In the genomic region with DNA sequence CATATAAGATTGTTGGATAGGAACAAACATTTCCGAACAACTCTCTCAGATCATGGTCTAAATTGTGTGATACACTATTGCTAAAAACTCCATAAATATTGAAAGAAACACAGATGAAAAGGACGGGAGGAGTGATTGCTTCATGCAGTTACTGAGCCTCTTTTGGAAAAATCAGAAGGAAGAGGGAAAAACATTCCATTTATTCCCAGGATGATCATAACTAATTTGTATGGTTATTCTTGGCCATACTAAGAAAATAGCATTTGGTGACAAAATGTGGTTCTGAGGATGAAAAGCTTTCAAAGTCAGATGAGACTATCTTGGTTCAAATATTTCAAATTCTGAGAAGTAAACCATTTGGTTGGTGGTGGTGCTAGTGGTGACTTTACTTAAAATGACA, we compare ENCODE assay signal across 24 cellular contexts.
"Had no signal": no experiment of that assay in that cellular context is flagged by ENCODE, and none has a peak within 500 bp of the region (broad histone marks: within the 10 kb centered on the region; RNA-seq: fewer than 3 reads in every experiment).

No MANE protein-coding gene starts in this region.

- H3K4me1 ChIP-seq: lower lobe of right lung, parathyroid adenoma, psoas muscle, suprapubic skin had no signal

- DNase-seq: islet precursor cell; lower lobe of right lung; mammary epithelial cell; mesenchymal stem cell; naive thymus-derived CD8-positive, alpha-beta T cell; nucleus accumbens; psoas muscle; right lobe of liver; stimulated activated CD4-positive, alpha-beta T cell treated with anti-CD3 and anti-CD28 coated beads, Interleukin-12 subunit alpha, Interleukin-12 subunit beta, amount 100 ng/mL, for 4 hours; stimulated activated CD4-positive, alpha-beta T cell treated with anti-CD3 and anti-CD28 coated beads, Interleukin-15, amount 100 ng/mL, for 24 hours; stimulated activated CD4-positive, alpha-beta T cell treated with anti-CD3 and anti-CD28 coated beads, Interleukin-2, amount 100 ng/mL, for 24 hours; stimulated activated CD4-positive, alpha-beta T cell treated with anti-CD3 and anti-CD28 coated beads, Interleukin-4, amount 100 ng/mL, for 1 hour; stimulated activated naive B cell treated with anti-CD40 and anti-IgM and Interleukin-4, amounts not matched to agents 10 μg/mL and 1 μg/mL and 100 μg/mL, for 72 hours; stimulated activated naive CD8-positive, alpha-beta T cell treated with anti-CD3 and anti-CD28 coated beads, Interleukin-15, Interleukin-2, amounts not matched to agents 100 U/mL and 50 U/mL, for 24 hours; stomach; tibial artery; trophoblast cell; upper lobe of right lung had no signal

- H3K4me3 ChIP-seq: hepatocyte, lower lobe of right lung, psoas muscle, right lobe of liver, skin epidermis, stomach, suprapubic skin, thoracic aorta, tibial artery, upper lobe of right lung had no signal

- H3K27me3 ChIP-seq: hepatocyte, right lobe of liver, stomach, suprapubic skin, tibial artery, upper lobe of right lung had no signal

- H2AFZ ChIP-seq: hepatocyte, parathyroid adenoma had no signal

- ATAC-seq: left lobe of liver; lower lobe of right lung; naive thymus-derived CD8-positive, alpha-beta T cell; psoas muscle; stimulated activated naive B cell treated with anti-CD40 and anti-IgM and Interleukin-4, amounts not matched to agents 10 μg/mL and 1 μg/mL and 100 μg/mL, for 72 hours; stimulated activated naive CD8-positive, alpha-beta T cell treated with anti-CD3 and anti-CD28 coated beads, Interleukin-15, Interleukin-2, amounts not matched to agents 100 U/mL and 50 U/mL, for 24 hours; upper lobe of right lung had no signal

- H3K27ac ChIP-seq: hepatocyte, lower lobe of right lung, parathyroid adenoma, psoas muscle, skin epidermis, stomach, suprapubic skin, thoracic aorta, upper lobe of right lung had no signal

- H3K9ac ChIP-seq: parathyroid adenoma had no signal

- H3K36me3 ChIP-seq: lower lobe of right lung, right lobe of liver, stomach, suprapubic skin, thoracic aorta, tibial artery, upper lobe of right lung had no signal

- H3K9me3 ChIP-seq: psoas muscle, right lobe of liver, stomach, thoracic aorta, tibial artery, upper lobe of right lung had no signal
